Comparison of ENCODE assay signal across 25 cellular contexts in genomic region chr10:91286572-91286971, GRCh38.
"Had no signal": no experiment of that assay in that cellular context is flagged by ENCODE, and none has a peak within 500 bp of the region (broad histone marks: within the 10 kb centered on the region; RNA-seq: fewer than 3 reads in every experiment).

No MANE protein-coding gene starts in this region.

- H3K4me1 ChIP-seq: breast epithelium, spleen had no signal

- H3K9me3 Mint-ChIP-seq: activated CD4-positive, alpha-beta T cell treated with anti-CD3 and anti-CD28 coated beads, Interleukin-2, amount 10 ng/mL, durations not matched to agents 24 days and 14 days; activated CD8-positive, alpha-beta T cell treated with anti-CD3 and anti-CD28 coated beads for 36 hours; activated naive CD4-positive, alpha-beta T cell treated with anti-CD3 and anti-CD28 coated beads, Interleukin-2, amount 50 U/mL, for 24 hours; activated naive CD8-positive, alpha-beta T cell treated with anti-CD3 and anti-CD28 coated beads, Interleukin-2, amount 50 U/mL, for 24 hours; activated T-cell treated with anti-CD3 and anti-CD28 coated beads, Interleukin-2, amount 50 U/mL, for 4 hours; activated T-helper 17 cell treated with anti-CD3 and anti-CD28 coated beads, Interleukin-2, amount 50 U/mL, for 72 hours; central memory CD8-positive, alpha-beta T cell; dendritic cell treated with granulocyte-macrophage colony-stimulating factor and Interleukin-4, amounts not matched to agents 40 ng/mL and 50 ng/mL, for 4 days; endodermal cell; nephron had no signal

- H3K27me3 Mint-ChIP-seq: activated CD8-positive, alpha-beta T cell treated with anti-CD3 and anti-CD28 coated beads for 36 hours; activated naive CD4-positive, alpha-beta T cell treated with anti-CD3 and anti-CD28 coated beads, Interleukin-2, amount 50 U/mL, for 24 hours; activated naive CD8-positive, alpha-beta T cell treated with anti-CD3 and anti-CD28 coated beads, Interleukin-2, amount 50 U/mL, for 24 hours; activated T-helper 17 cell treated with anti-CD3 and anti-CD28 coated beads, Interleukin-2, amount 50 U/mL, for 72 hours; dendritic cell treated with granulocyte-macrophage colony-stimulating factor and Interleukin-4, amounts not matched to agents 40 ng/mL and 50 ng/mL, for 4 days had no signal

- DNase-seq: activated CD4-positive, CD25-positive, alpha-beta regulatory T cell treated with anti-CD3 and anti-CD28 coated beads, Interleukin-2, amount 50 U/mL, for 72 hours; activated CD8-positive, alpha-beta T cell treated with anti-CD3 and anti-CD28 coated beads for 36 hours; activated naive CD8-positive, alpha-beta T cell treated with anti-CD3 and anti-CD28 coated beads, Interleukin-2, amount 50 U/mL, for 24 hours; activated T-cell treated with anti-CD3 and anti-CD28 coated beads, Interleukin-2, amount 50 U/mL, for 4 hours; endodermal cell; foreskin melanocyte; islet precursor cell; left ventricle myocardium superior; mucosa of descending colon; ovary; spleen; stimulated activated naive CD4-positive, alpha-beta T cell treated with Interleukin-2 at 50 U/mL for 16 hours; T-helper 17 cell; T1000; transverse colon; WERI-Rb-1 had no signal

- H3K27ac ChIP-seq: breast epithelium, neutrophil, ovary, spleen, transverse colon, WERI-Rb-1 had no signal

- H3K36me3 Mint-ChIP-seq: activated naive CD4-positive, alpha-beta T cell treated with anti-CD3 and anti-CD28 coated beads, Interleukin-2, amount 50 U/mL, for 24 hours had no signal

- H3K27ac Mint-ChIP-seq: activated CD4-positive, alpha-beta T cell treated with anti-CD3 and anti-CD28 coated beads, Interleukin-2, amount 10 ng/mL, durations not matched to agents 24 days and 14 days; activated CD8-positive, alpha-beta T cell treated with anti-CD3 and anti-CD28 coated beads for 36 hours; activated naive CD4-positive, alpha-beta T cell treated with anti-CD3 and anti-CD28 coated beads, Interleukin-2, amount 50 U/mL, for 24 hours; activated naive CD8-positive, alpha-beta T cell treated with anti-CD3 and anti-CD28 coated beads, Interleukin-2, amount 50 U/mL, for 24 hours; activated T-helper 17 cell treated with anti-CD3 and anti-CD28 coated beads, Interleukin-2, amount 50 U/mL, for 72 hours; dendritic cell treated with granulocyte-macrophage colony-stimulating factor and Interleukin-4, amounts not matched to agents 40 ng/mL and 50 ng/mL, for 4 days; endodermal cell; nephron; T-helper 17 cell had no signal

- H3K4me1 Mint-ChIP-seq: activated CD4-positive, alpha-beta T cell treated with anti-CD3 and anti-CD28 coated beads, Interleukin-2, amount 10 ng/mL, durations not matched to agents 24 days and 14 days; activated naive CD4-positive, alpha-beta T cell treated with anti-CD3 and anti-CD28 coated beads, Interleukin-2, amount 50 U/mL, for 24 hours; activated naive CD8-positive, alpha-beta T cell treated with anti-CD3 and anti-CD28 coated beads, Interleukin-2, amount 50 U/mL, for 24 hours; activated T-helper 17 cell treated with anti-CD3 and anti-CD28 coated beads, Interleukin-2, amount 50 U/mL, for 72 hours; central memory CD8-positive, alpha-beta T cell; endodermal cell; nephron had no signal

- ATAC-seq: activated CD8-positive, alpha-beta T cell treated with anti-CD3 and anti-CD28 coated beads for 36 hours; activated naive CD8-positive, alpha-beta T cell treated with anti-CD3 and anti-CD28 coated beads, Interleukin-2, amount 50 U/mL, for 24 hours; activated T-cell treated with anti-CD3 and anti-CD28 coated beads, Interleukin-2, amount 50 U/mL, for 4 hours; left ventricle myocardium superior had no signal

- H3K4me3 ChIP-seq: breast epithelium, mucosa of descending colon, ovary, right atrium auricular region, spleen, transverse colon had no signal

- H3K36me3 ChIP-seq: breast epithelium, neutrophil, ovary, right atrium auricular region, transverse colon, WERI-Rb-1 had no signal

- H3K27me3 ChIP-seq: breast epithelium, neutrophil, ovary, right atrium auricular region, spleen, transverse colon had no signal

- H3K9me3 ChIP-seq: breast epithelium, mucosa of descending colon, neutrophil, ovary, right atrium auricular region, spleen, transverse colon had no signal

- H3K4me3 Mint-ChIP-seq: activated CD4-positive, alpha-beta T cell treated with anti-CD3 and anti-CD28 coated beads, Interleukin-2, amount 10 ng/mL, durations not matched to agents 24 days and 14 days; activated CD8-positive, alpha-beta T cell treated with anti-CD3 and anti-CD28 coated beads for 36 hours; activated naive CD4-positive, alpha-beta T cell treated with anti-CD3 and anti-CD28 coated beads, Interleukin-2, amount 50 U/mL, for 24 hours; activated naive CD8-positive, alpha-beta T cell treated with anti-CD3 and anti-CD28 coated beads, Interleukin-2, amount 50 U/mL, for 24 hours; activated T-cell treated with anti-CD3 and anti-CD28 coated beads, Interleukin-2, amount 50 U/mL, for 4 hours; activated T-helper 17 cell treated with anti-CD3 and anti-CD28 coated beads, Interleukin-2, amount 50 U/mL, for 72 hours; central memory CD8-positive, alpha-beta T cell; dendritic cell treated with granulocyte-macrophage colony-stimulating factor and Interleukin-4, amounts not matched to agents 40 ng/mL and 50 ng/mL, for 4 days; endodermal cell; nephron; T-helper 17 cell had no signal
